Comparison of ENCODE assay signal across 31 cellular contexts in the genomic region with DNA sequence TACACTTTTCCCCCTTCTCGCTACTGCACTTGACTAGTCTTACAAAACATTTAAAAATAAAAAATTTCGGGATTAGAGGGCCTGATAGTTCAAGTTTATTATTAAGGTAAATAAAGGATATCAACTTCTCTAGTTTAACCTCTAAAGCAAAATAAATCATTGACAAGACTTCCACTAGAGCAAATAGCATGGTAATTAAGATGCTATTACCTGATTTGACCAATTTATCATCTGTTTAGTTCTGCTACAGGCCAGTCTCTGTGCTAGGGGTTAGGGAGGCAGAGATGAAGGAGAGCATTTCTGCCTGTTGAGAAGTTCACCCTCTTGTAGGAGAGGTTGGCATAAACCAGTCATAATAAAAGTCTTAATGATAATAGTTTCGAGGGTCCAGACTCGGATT.
"Had no signal": no experiment of that assay in that cellular context is flagged by ENCODE, and none has a peak within 500 bp of the region (broad histone marks: within the 10 kb centered on the region; RNA-seq: fewer than 3 reads in every experiment).

No MANE protein-coding gene starts in this region.

- H3K27me3 ChIP-seq: adrenal gland, ascending aorta, brain microvascular endothelial cell, breast epithelium, cardiac muscle cell had no signal

- H3K9me3 ChIP-seq: adrenal gland, ascending aorta, breast epithelium had no signal

- H3K36me3 ChIP-seq: adrenal gland, ascending aorta, brain microvascular endothelial cell, breast epithelium, cardiac muscle cell had no signal

- H3K4me3 ChIP-seq: adrenal gland, ascending aorta, breast epithelium, cardiac muscle cell had no signal

- ATAC-seq: activated naive CD4-positive, alpha-beta T cell treated with anti-CD3 and anti-CD28 coated beads, Interleukin-2, amount 50 U/mL, for 72 hours; activated naive CD8-positive, alpha-beta T cell treated with anti-CD3 and anti-CD28 coated beads, Interleukin-2, amount 50 U/mL, for 24 hours; activated T-cell treated with anti-CD3 and anti-CD28 coated beads, Interleukin-2, amount 50 U/mL, for 4 hours; activated T-cell treated with anti-CD3 and anti-CD28 coated beads, Interleukin-2, amount 50 U/mL, for 72 hours; activated T-helper 17 cell treated with anti-CD3 and anti-CD28 coated beads, Interleukin-2, amount 50 U/mL, for 72 hours had no signal

- H3K27ac ChIP-seq: ascending aorta, brain microvascular endothelial cell, breast epithelium, cardiac muscle cell had no signal

- DNase-seq: activated effector memory CD4-positive, alpha-beta T cell treated with anti-CD3 and anti-CD28 coated beads, Interleukin-2, amount 50 U/mL, for 16 hours; activated effector memory CD4-positive, alpha-beta T cell treated with Interleukin-2 at 50 U/mL for 16 hours; activated gamma-delta T cell; activated gamma-delta T cell treated with Interleukin-2 at 50 U/mL for 16 hours; activated naive CD4-positive, alpha-beta T cell; activated naive CD4-positive, alpha-beta T cell treated with anti-CD3 and anti-CD28 coated beads for 36 hours; activated naive CD4-positive, alpha-beta T cell treated with anti-CD3 and anti-CD28 coated beads, Interleukin-2, amount 10 ng/mL, durations not matched to agents 7 days and 5 days; activated naive CD4-positive, alpha-beta T cell treated with anti-CD3 and anti-CD28 coated beads, Interleukin-2, amount 50 U/mL, for 16 hours; activated naive CD4-positive, alpha-beta T cell treated with Interleukin-2 at 50 U/mL for 16 hours; activated naive CD8-positive, alpha-beta T cell treated with anti-CD3 and anti-CD28 coated beads for 36 hours; activated naive CD8-positive, alpha-beta T cell treated with anti-CD3 and anti-CD28 coated beads, Interleukin-2, amount 10 ng/mL, durations not matched to agents 7 days and 5 days; activated naive CD8-positive, alpha-beta T cell treated with anti-CD3 and anti-CD28 coated beads, Interleukin-2, amount 50 U/mL, for 24 hours; activated T-cell treated with anti-CD3 and anti-CD28 coated beads, Interleukin-2, amount 50 U/mL, for 1 hour; activated T-cell treated with anti-CD3 and anti-CD28 coated beads, Interleukin-2, amount 50 U/mL, for 24 hours; activated T-cell treated with anti-CD3 and anti-CD28 coated beads, Interleukin-2, amount 50 U/mL, for 4 hours; activated T-cell treated with anti-CD3 and anti-CD28 coated beads, Interleukin-2, amount 50 U/mL, for 48 hours; activated T-cell treated with anti-CD3 and anti-CD28 coated beads, Interleukin-2, amount 50 U/mL, for 72 hours; amniotic stem cell; amygdala; anterior cingulate cortex; aorta; brain microvascular endothelial cell; caudate nucleus; central memory CD4-positive, alpha-beta T cell; cerebellar nuclear complex had no signal
